In the genomic region with DNA sequence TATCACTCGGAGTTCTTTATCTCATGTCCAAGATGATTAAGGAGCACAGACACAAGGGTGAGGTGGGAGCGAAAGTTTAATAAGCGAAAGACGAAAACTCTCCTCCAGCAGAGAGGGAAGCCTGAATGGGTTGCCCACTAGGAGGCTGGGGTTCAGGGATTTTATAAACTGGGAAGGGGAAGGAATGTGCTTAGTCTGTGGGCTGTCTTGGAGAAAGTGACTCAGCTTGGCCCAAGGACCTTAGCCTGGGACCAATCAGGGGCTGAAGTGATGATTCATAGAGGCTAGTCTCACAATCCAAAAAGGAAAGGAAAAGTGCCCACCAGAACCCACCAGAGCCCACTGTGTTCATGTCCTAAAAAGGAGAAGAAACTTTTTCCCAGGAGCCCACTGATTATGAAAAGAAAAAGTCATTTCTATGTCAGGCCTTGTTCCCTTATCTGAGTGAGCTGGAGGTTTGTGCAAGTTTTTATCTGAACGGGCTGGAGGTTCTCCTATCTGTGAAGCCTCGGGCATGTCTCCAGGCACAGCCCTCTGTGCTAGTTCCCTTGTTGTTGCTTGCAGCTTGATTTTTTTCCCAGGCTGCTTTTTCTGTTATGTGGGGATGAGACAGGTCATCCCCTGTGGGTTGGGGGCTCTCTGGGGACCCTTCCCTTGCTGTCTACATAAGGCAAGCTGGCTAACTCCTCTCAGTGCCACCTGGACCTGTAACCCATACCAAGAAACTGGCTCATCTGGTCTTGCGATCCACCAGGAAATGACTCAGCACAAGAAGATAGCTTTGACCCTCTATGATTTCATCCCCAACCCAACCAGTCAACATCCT, we compare ENCODE assay signal across 12 cellular contexts. TPM values are rescaled to one million over a fixed set of nuclear protein-coding genes. Genes with fewer than 3 reads are reported as not detected.
DNase-seq lines count a peak whose midpoint lies in the region; ATAC-seq and TF ChIP-seq lines count a peak whose summit lies in the region.
"Had no signal": no experiment of that assay in that cellular context is flagged by ENCODE, and none has a peak within 500 bp of the region (broad histone marks: within the 10 kb centered on the region; RNA-seq: fewer than 3 reads in every experiment).

No MANE protein-coding gene starts in this region.

- H3K36me3 ChIP-seq in right lobe of liver (no peaks in the 10 kb centered on the region), esophagus squamous epithelium (no peaks in the 10 kb centered on the region)

- H3K27me3 ChIP-seq in right lobe of liver: no peaks in the 10 kb centered on the region
- no peaks in the 10 kb centered on the region for H3K27me3 ChIP-seq in esophagus squamous epithelium

- H3K9me3 ChIP-seq in right lobe of liver (no peaks in the 10 kb centered on the region), esophagus squamous epithelium (peaks cover 0 to 15% (median 7%) of the 10 kb centered on the region in 3 donors)

- ATAC-seq in right lobe of liver: peak; percentile 16 to 59 (median 48)

- intact Hi-C loops in right lobe of liver (cut with DNase I) (no loop called here), esophagus squamous epithelium (cut with DNase I) (loop anchor here (10.0 kb wide), 2 partner anchors 71 to 101 kb away; no protein-coding TSS in a partner anchor)

- H3K4me1 ChIP-seq in right lobe of liver (no peaks in the 10 kb centered on the region), esophagus squamous epithelium (peaks cover 0 to 9% (median 0%) of the 10 kb centered on the region in 3 donors)

- WGBS in right lobe of liver (ENCODE audit: insufficient coverage, low coverage, low lambda C conversion rate, missing lambda C conversion rate): 44% methylated on average over 6 of the region's 7 CpGs
- 59 to 63% methylated on average over 5 to 7 of the region's 7 CpGs for WGBS in esophagus squamous epithelium, 2 donors

- TF ChIP-seq CTCF in cardiac fibroblast (IDR thresholded peaks at IDR 0.05; ENCODE audit: low read depth, low read length) (no peak), right lobe of liver (IDR thresholded peaks at IDR 0.05) (no peak), esophagus squamous epithelium (IDR thresholded peaks at IDR 0.05) (no peak)

- DNase-seq in 8988T: peak; percentile 11
- peak; percentile 92 for DNase-seq in HT1080 (ENCODE audit: low read depth)
- DNase-seq in cardiac fibroblast (ENCODE audit: low read depth in 2 of 2): peak; percentile 89 to 93
- no peak for DNase-seq in right lobe of liver
- DNase-seq in NCI-H1930 (lab: John Stamatoyannopoulos, UW): no peak
- no peak for DNase-seq in KG1 (lab: John Stamatoyannopoulos, UW)
- no peak for DNase-seq in activated CD4-positive, CD25-positive, alpha-beta regulatory T cell treated with anti-CD3 and anti-CD28 coated beads, Interleukin-2, amount 50 U/mL, for 72 hours
- no peak for DNase-seq in esophagus squamous epithelium (lab: John Stamatoyannopoulos, UW)
- DNase-seq: activated CD4-positive, alpha-beta T cell treated with anti-CD3 and anti-CD28 coated beads for 48 hours; CD8-positive, alpha-beta memory T cell; glutamatergic neuron; Kasumi-1 had no signal

- no peak overlapping the region for H3K27ac ChIP-seq in right lobe of liver
- peak overlapping the region in 2 of 4 donors; percentile 10 to 52 for H3K27ac ChIP-seq in esophagus squamous epithelium

- TF ChIP-seq POLR2A in right lobe of liver (IDR thresholded peaks at IDR 0.05) (no peak), esophagus squamous epithelium (IDR thresholded peaks at IDR 0.05) (no peak)

- H3K4me3 ChIP-seq in cardiac fibroblast (replicated peaks in 1 of 2; ENCODE audit: low read depth in 2 of 2, low read length in 2 of 2): peak overlapping the region in 1 of 2 donors; percentile 0
- no peak overlapping the region for H3K4me3 ChIP-seq in right lobe of liver
- no peak overlapping the region for H3K4me3 ChIP-seq in esophagus squamous epithelium

RNA-seq across cellular contexts. Expression of a gene that starts 8.3 kb away (rescaled TPM):
- 20.4 and 23.6 TPM in 2 replicates for total RNA-seq in HT1080 (2014; rRNA removed; shearing (Covaris generic))
- polyA plus RNA-seq in HT1080 (2015; cell fraction: cytosol; rRNA removed): 33.5 and 42.2 TPM in 2 replicates
- 14.8 and 19.9 TPM in 2 replicates for polyA plus RNA-seq in HT1080 (2015; cell fraction: nucleus; rRNA removed)
- total RNA-seq in right lobe of liver (10 to 100 TPM; 20.0 to 35.6 (median 28.8) TPM), esophagus squamous epithelium (10 to 100 TPM; 23.2 to 37.2 (median 31.7) TPM)

RNA-seq across cellular contexts. Expression of a gene that starts 37.4 kb away (rescaled TPM):
- 26.5 and 29.5 TPM in 2 replicates for total RNA-seq in HT1080 (2014; rRNA removed; shearing (Covaris generic))
- polyA plus RNA-seq in HT1080 (2015; cell fraction: cytosol; rRNA removed): 19.5 and 20.5 TPM in 2 replicates
- 43.8 and 52.6 TPM in 2 replicates for polyA plus RNA-seq in HT1080 (2015; cell fraction: nucleus; rRNA removed)
- total RNA-seq in right lobe of liver (100 to 1,000 TPM in 1 of 6 experiments, 10 to 100 TPM in 5; 39.6 to 111 (median 49.3) TPM), esophagus squamous epithelium (100 to 1,000 TPM in 1 of 4 donors, 10 to 100 TPM in 3; 42.6 to 107 (median 70.8) TPM)

Comparison
In these comparisons a context has a peak if more than half of its experiments do, and no peak if none do; other contexts are left out.
1. DNase-seq: peak in 8988T (single experiment), HT1080 (single experiment) and cardiac fibroblast (2 of 2); none in right lobe of liver (0 of 3), NCI-H1930 (0 of 2), KG1 (single experiment), activated CD4-positive, CD25-positive, alpha-beta regulatory T cell treated with anti-CD3 and anti-CD28 coated beads, Interleukin-2, amount 50 U/mL, for 72 hours (single experiment) and esophagus squamous epithelium (single experiment).